ENCODE assay signal across 16 cellular contexts in genomic region chr1:42981871-42982270, GRCh38.
"Had no signal": no experiment of that assay in that cellular context is flagged by ENCODE, and none has a peak within 500 bp of the region (broad histone marks: within the 10 kb centered on the region; RNA-seq: fewer than 3 reads in every experiment).

No MANE protein-coding gene starts in this region.

- H3K4me3 ChIP-seq: lower lobe of right lung, right atrium auricular region, skin epidermis, thoracic aorta, upper lobe of right lung had no signal

- ATAC-seq: activated CD8-positive, alpha-beta T cell treated with anti-CD3 and anti-CD28 coated beads for 36 hours; activated T-helper 17 cell treated with anti-CD3 and anti-CD28 coated beads, Interleukin-2, amount 50 U/mL, for 72 hours; foreskin keratinocyte; lower lobe of right lung; upper lobe of right lung had no signal

- H3K4me1 ChIP-seq: foreskin keratinocyte, lower lobe of right lung, right atrium auricular region, upper lobe of right lung had no signal

- H3K36me3 ChIP-seq: lower lobe of right lung, right atrium auricular region, thoracic aorta, upper lobe of right lung had no signal

- H3K27ac ChIP-seq: epithelial cell of prostate, foreskin keratinocyte, lower lobe of right lung, right atrium auricular region, skin epidermis, thoracic aorta, upper lobe of right lung had no signal

- H3K27me3 ChIP-seq: foreskin keratinocyte, right atrium auricular region, upper lobe of right lung had no signal

- DNase-seq: activated CD4-positive, alpha-beta T cell treated with anti-CD3 and anti-CD28 coated beads, Interleukin-2, amount 10 ng/mL, durations not matched to agents 24 days and 14 days; activated CD8-positive, alpha-beta T cell treated with anti-CD3 and anti-CD28 coated beads for 36 hours; activated naive CD4-positive, alpha-beta T cell; activated naive CD8-positive, alpha-beta T cell treated with anti-CD3 and anti-CD28 coated beads for 36 hours; activated T-cell treated with anti-CD3 and anti-CD28 coated beads, Interleukin-2, amount 50 U/mL, for 1 hour; amniotic stem cell; foreskin keratinocyte; hypothalamus; islet precursor cell; lower lobe of right lung; upper lobe of right lung had no signal

- H3K9me3 ChIP-seq: lower lobe of right lung, right atrium auricular region, thoracic aorta, upper lobe of right lung had no signal
